1 cellular context compared by ENCODE assay signal in the genomic region with DNA sequence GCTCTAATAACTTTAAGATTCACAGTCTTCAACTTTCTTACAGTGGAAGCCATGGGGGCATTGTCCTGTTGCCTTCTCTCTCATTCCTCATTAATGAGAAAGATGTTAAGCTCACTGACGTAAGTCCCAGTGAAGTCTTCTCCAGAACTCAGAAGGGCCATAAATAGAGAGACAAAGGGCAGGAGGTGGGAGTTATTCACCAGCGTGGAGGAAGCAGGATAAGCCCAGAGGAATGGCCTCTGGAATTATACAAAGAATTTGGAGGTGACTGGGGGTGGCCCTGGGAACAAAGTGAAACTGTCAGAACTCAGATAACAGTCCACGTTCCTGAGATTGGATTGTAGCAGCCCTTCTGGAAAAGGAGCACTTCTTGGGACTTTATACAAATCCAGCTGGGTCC.
TF ChIP-seq lines count a peak whose summit lies in the region.

No MANE protein-coding gene starts in this region.

TF ChIP-seq in SK-N-SH treated with all-trans-retinoic acid at 6 μM for 48 hours, 23 proteins besides CTCF, POLR2A, EP300 and RAD21 (continued from another document):
- TF ChIP-seq, protein P1, sequence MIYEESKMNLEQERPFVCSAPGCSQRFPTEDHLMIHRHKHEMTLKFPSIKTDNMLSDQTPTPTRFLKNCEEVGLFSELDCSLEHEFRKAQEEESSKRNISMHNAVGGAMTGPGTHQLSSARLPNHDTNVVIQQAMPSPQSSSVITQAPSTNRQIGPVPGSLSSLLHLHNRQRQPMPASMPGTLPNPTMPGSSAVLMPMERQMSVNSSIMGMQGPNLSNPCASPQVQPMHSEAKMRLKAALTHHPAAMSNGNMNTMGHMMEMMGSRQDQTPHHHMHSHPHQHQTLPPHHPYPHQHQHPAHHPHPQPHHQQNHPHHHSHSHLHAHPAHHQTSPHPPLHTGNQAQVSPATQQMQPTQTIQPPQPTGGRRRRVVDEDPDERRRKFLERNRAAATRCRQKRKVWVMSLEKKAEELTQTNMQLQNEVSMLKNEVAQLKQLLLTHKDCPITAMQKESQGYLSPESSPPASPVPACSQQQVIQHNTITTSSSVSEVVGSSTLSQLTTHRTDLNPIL (CRISPR knock-in tag; IDR thresholded peaks at IDR 0.05; ENCODE audit: low read depth), result no peak
- TF ChIP-seq CSDC2 (CRISPR knock-in tag; IDR thresholded peaks at IDR 0.05), result no peak
- no peak for TF ChIP-seq ZNF70 (CRISPR knock-in tag; IDR thresholded peaks at IDR 0.05)
- no peak for TF ChIP-seq RARB (CRISPR knock-in tag; IDR thresholded peaks at IDR 0.05)
- no peak for TF ChIP-seq ZFP30 (CRISPR knock-in tag; IDR thresholded peaks at IDR 0.05)
- no peak for TF ChIP-seq ARNTL (CRISPR knock-in tag; IDR thresholded peaks at IDR 0.05; ENCODE audit: borderline replicate concordance, low read depth)
- TF ChIP-seq PPARA (CRISPR knock-in tag; IDR thresholded peaks at IDR 0.05; ENCODE audit: borderline replicate concordance), result no peak
- TF ChIP-seq OSR1 (CRISPR knock-in tag; IDR thresholded peaks at IDR 0.05), result no peak
- TF ChIP-seq, protein P2, sequence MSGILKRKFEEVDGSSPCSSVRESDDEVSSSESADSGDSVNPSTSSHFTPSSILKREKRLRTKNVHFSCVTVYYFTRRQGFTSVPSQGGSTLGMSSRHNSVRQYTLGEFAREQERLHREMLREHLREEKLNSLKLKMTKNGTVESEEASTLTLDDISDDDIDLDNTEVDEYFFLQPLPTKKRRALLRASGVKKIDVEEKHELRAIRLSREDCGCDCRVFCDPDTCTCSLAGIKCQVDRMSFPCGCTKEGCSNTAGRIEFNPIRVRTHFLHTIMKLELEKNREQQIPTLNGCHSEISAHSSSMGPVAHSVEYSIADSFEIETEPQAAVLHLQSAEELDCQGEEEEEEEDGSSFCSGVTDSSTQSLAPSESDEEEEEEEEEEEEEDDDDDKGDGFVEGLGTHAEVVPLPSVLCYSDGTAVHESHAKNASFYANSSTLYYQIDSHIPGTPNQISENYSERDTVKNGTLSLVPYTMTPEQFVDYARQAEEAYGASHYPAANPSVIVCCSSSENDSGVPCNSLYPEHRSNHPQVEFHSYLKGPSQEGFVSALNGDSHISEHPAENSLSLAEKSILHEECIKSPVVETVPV (CRISPR knock-in tag; IDR thresholded peaks at IDR 0.05), result no peak
- TF ChIP-seq GLIS3 (CRISPR knock-in tag; IDR thresholded peaks at IDR 0.05), result no peak
- TF ChIP-seq ZFP3 (CRISPR knock-in tag; IDR thresholded peaks at IDR 0.05), result no peak
- no peak for TF ChIP-seq ZNF8 (CRISPR knock-in tag; IDR thresholded peaks at IDR 0.05)
- TF ChIP-seq SNAI2 (CRISPR knock-in tag; IDR thresholded peaks at IDR 0.05), result no peak
- TF ChIP-seq TCF4 (CRISPR knock-in tag; IDR thresholded peaks at IDR 0.05; ENCODE audit: borderline replicate concordance), result no peak
